ENCODE assay signal across 10 cellular contexts in the genomic region with DNA sequence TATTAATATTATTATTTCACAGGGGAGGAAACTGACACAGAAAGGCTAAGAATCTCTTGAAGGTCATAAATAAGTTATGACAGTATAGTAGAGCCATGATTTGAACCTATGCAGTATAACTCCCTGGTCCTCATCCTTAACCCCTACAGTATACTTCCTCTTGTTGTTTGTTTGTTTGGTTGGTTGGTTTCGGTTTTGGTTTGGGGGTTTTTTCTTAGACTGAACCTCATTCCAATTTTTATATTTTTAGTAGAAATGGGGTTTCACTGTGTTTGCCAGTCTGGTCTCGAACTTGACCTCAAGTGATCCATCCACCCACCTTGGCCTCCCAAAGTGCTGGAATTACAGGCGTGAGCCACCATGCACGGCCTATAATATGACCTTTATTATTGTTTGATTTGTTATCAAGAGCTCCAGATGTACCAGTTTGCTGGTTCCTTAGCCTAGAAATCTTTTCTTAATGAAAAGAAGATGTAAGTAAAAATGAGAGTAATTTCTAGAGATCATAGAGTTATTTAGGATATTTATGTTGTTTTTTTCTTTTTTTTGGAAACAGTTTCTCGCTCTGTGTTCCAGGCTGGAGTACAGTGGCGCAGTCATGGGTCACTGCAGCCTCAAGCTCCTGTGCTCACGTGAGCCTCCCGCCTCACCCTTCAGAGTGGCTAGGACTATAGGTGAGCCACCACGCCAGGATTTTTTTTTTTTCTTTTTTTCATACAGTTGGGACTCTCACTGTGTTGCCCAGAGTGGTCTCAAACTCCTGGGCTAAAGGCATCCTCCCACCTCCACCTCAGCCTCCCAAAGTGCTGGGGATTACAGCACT. TPM values are rescaled to one million over a fixed set of nuclear protein-coding genes. Genes with fewer than 3 reads are reported as not detected.
A peak's percentile ranks its signal among the peaks of the same experiment; 100 is the strongest.
DNase-seq lines count a peak whose midpoint lies in the region; ATAC-seq and TF ChIP-seq lines count a peak whose summit lies in the region.
"Had no signal": no experiment of that assay in that cellular context is flagged by ENCODE, and none has a peak within 500 bp of the region (broad histone marks: within the 10 kb centered on the region; RNA-seq: fewer than 3 reads in every experiment).

No MANE protein-coding gene starts in this region.

- no peaks in the 10 kb centered on the region for H3K36me3 Mint-ChIP-seq in CD4-positive, alpha-beta T cell (ENCODE audit: low read depth)
- peaks cover 4% of the 10 kb centered on the region; the same call in 1 of the 2 replicates for H3K36me3 Mint-ChIP-seq in HFFc6 (ENCODE audit: low read depth)
- H3K36me3 Mint-ChIP-seq in GM23338 (ENCODE audit: low read depth): no peaks in the 10 kb centered on the region

- H4K91ac ChIP-seq in mesenchymal stem cell (ENCODE audit: low read length): no peak overlapping the region

- CTCF ChIA-PET in CD4-positive, alpha-beta T cell (lab: Charles Lee): no interaction called here

- no peaks in the 10 kb centered on the region for H3K9me3 ChIP-seq in CD4-positive, alpha-beta T cell (ENCODE audit: control insufficient read depth, low read length)
- H3K9me3 ChIP-seq in adipocyte (ENCODE audit: control insufficient read depth, low read length) (no peaks in the 10 kb centered on the region), mesenchymal stem cell (ENCODE audit: control insufficient read depth, low read length) (no peaks in the 10 kb centered on the region)

- no peak overlapping the region for H3K27ac ChIP-seq in CD4-positive, alpha-beta T cell (ENCODE audit: low read depth, low read length)
- H3K27ac ChIP-seq in mesenchymal stem cell (ENCODE audit: low read length, poor library complexity, severe bottlenecking) (no peak overlapping the region), GM23338 (ENCODE audit: low read depth) (no peak overlapping the region)

- no peak for DNase-seq in CD4-positive, alpha-beta T cell
- DNase-seq in HFFc6 (no peak), adipocyte (ENCODE audit: low read depth) (no peak), mesenchymal stem cell (peak; percentile 47), NCI-H446 treated with DMSO at 0.1 percent for 48 hours (lab: John Stamatoyannopoulos, UW) (no peak), GM23338 (ENCODE audit: low spot score) (no peak)
- DNase-seq: nucleus accumbens; stimulated activated CD4-positive, alpha-beta T cell treated with anti-CD3 and anti-CD28 coated beads, Interleukin-2, amount 100 ng/mL, for 48 hours had no signal

- no peaks in the 10 kb centered on the region for H3K9me3 Mint-ChIP-seq in CD4-positive, alpha-beta T cell
- H3K9me3 Mint-ChIP-seq in HFFc6: no peaks in the 10 kb centered on the region
- H3K9me3 Mint-ChIP-seq in GM23338: no peaks in the 10 kb centered on the region

- WGBS in mesenchymal stem cell: 98% methylated on average over 8 of the region's 9 CpGs

- intact Hi-C loops in CD4-positive, alpha-beta T cell (cut with DNase I, micrococcal nuclease): no loop called here

- H3K4ac ChIP-seq in mesenchymal stem cell (ENCODE audit: low read depth in 1 of 2, low read length in 2 of 2): no peak overlapping the region

- no peak overlapping the region for H3K4me2 ChIP-seq in mesenchymal stem cell (ENCODE audit: low read length, poor library complexity, severe bottlenecking)
- no peak overlapping the region for H3K4me2 ChIP-seq in GM23338

- no peak for TF ChIP-seq CTCF in CD4-positive, alpha-beta T cell (IDR thresholded peaks at IDR 0.05)
- TF ChIP-seq CTCF in HFFc6 (IDR thresholded peaks at IDR 0.05) (no peak), GM23338 (conservative IDR thresholded peaks at IDR 0.05; ENCODE audit: low read depth in 2 of 2) (no peak)

- H3F3A ChIP-seq in GM23338 (replicated peaks; ENCODE audit: low read depth): no peaks in the 10 kb centered on the region

- peaks cover 8% of the 10 kb centered on the region for H3K4me1 Mint-ChIP-seq in CD4-positive, alpha-beta T cell (ENCODE audit: low read depth)
- H3K4me1 Mint-ChIP-seq in HFFc6 (ENCODE audit: low read depth) (peaks cover 45% of the 10 kb centered on the region), GM23338 (no peaks in the 10 kb centered on the region; the same call in 2 of the 3 replicates)

- H3K9me2 ChIP-seq in GM23338 (ENCODE audit: insufficient read depth): no peaks in the 10 kb centered on the region

- peak overlapping the region; percentile 27 for H3K27ac Mint-ChIP-seq in CD4-positive, alpha-beta T cell
- H3K27ac Mint-ChIP-seq in HFFc6: peak overlapping the region; percentile 59
- no peak overlapping the region for H3K27ac Mint-ChIP-seq in GM23338

- no peak overlapping the region for H3K14ac ChIP-seq in mesenchymal stem cell (ENCODE audit: low read length in 2 of 2)

- peak overlapping the region; percentile 34 for H2BK120ac ChIP-seq in mesenchymal stem cell (ENCODE audit: low read depth, low read length)

- H3K4me1 ChIP-seq in adipocyte (ENCODE audit: control insufficient read depth, insufficient read depth, low read length) (peaks cover 6% of the 10 kb centered on the region), mesenchymal stem cell (ENCODE audit: control insufficient read depth, insufficient read depth, low read depth, low read length) (no peaks in the 10 kb centered on the region), GM23338 (ENCODE audit: insufficient read depth) (no peaks in the 10 kb centered on the region)

- no peaks in the 10 kb centered on the region for H3K27me3 Mint-ChIP-seq in CD4-positive, alpha-beta T cell
- H3K27me3 Mint-ChIP-seq in HFFc6 (ENCODE audit: insufficient read depth) (peaks cover 1% of the 10 kb centered on the region; the same call in 1 of the 2 replicates), GM23338 (ENCODE audit: insufficient read depth, low read depth, poor library complexity) (no peaks in the 10 kb centered on the region)

- peak overlapping the region in 1 of 2 experiments; percentile 49 for H3K18ac ChIP-seq in mesenchymal stem cell (ENCODE audit: low read depth in 1 of 2, low read length in 2 of 2)

- POLR2A ChIA-PET in CD4-positive, alpha-beta T cell (lab: Charles Lee): no interaction called here

- no peak overlapping the region for H4K8ac ChIP-seq in mesenchymal stem cell (ENCODE audit: low read length)

- no peak for ATAC-seq in CD4-positive, alpha-beta T cell (ENCODE audit: poor library complexity)
- ATAC-seq in GM19035 (IDR thresholded peaks at IDR 0.05; ENCODE audit: unreplicated experiment): no peak
- no peak for ATAC-seq in GM21390 (IDR thresholded peaks at IDR 0.05; ENCODE audit: unreplicated experiment)
- no peak for ATAC-seq in GM23338

- peaks cover 96% of the 10 kb centered on the region for H3K79me2 ChIP-seq in GM23338 (replicated peaks; ENCODE audit: insufficient read depth)

- peak overlapping the region; percentile 62 for H3K4me3 Mint-ChIP-seq in CD4-positive, alpha-beta T cell
- H3K4me3 Mint-ChIP-seq in HFFc6: 0 out of 2 replicates have a peak overlapping the region, but pooled peaks have one; percentile 43
- no peak overlapping the region; the same call in 2 of the 3 replicates for H3K4me3 Mint-ChIP-seq in GM23338

- no peak overlapping the region for H2BK5ac ChIP-seq in mesenchymal stem cell (ENCODE audit: low read depth, low read length, poor library complexity, severe bottlenecking)

- H3K4me3 ChIP-seq in adipocyte (ENCODE audit: low read length) (peak overlapping the region; percentile 54), mesenchymal stem cell (ENCODE audit: insufficient read depth in 1 of 2, low read depth in 1 of 2, low read length in 2 of 2) (peak overlapping the region in 1 of 2 experiments; percentile 66), GM23338 (no peak overlapping the region)

- no peaks in the 10 kb centered on the region for H3K27me3 ChIP-seq in CD4-positive, alpha-beta T cell (ENCODE audit: control insufficient read depth, insufficient read depth, low read length)
- H3K27me3 ChIP-seq in adipocyte (replicated peaks; ENCODE audit: control insufficient read depth, insufficient read depth, low read length) (no peaks in the 10 kb centered on the region), mesenchymal stem cell (ENCODE audit: control insufficient read depth in 1 of 2, insufficient read depth in 1 of 2, low read length in 2 of 2) (no peaks in the 10 kb centered on the region), GM23338 (ENCODE audit: insufficient read depth) (no peaks in the 10 kb centered on the region)

- H2BK15ac ChIP-seq in mesenchymal stem cell (ENCODE audit: low read depth, poor library complexity, severe bottlenecking): no peak overlapping the region

- H3K23ac ChIP-seq in mesenchymal stem cell (ENCODE audit: low read length in 2 of 2): no peak overlapping the region

- no peak overlapping the region for H3K9ac ChIP-seq in adipocyte (ENCODE audit: low read length)
- H3K9ac ChIP-seq in mesenchymal stem cell (ENCODE audit: low read length): peak overlapping the region; percentile 70

- H2AK5ac ChIP-seq in mesenchymal stem cell (ENCODE audit: low read length, severe bottlenecking): peak overlapping the region; percentile 62

- H3K79me1 ChIP-seq in mesenchymal stem cell (replicated peaks; ENCODE audit: low read length, poor library complexity, severe bottlenecking): peaks cover 5% of the 10 kb centered on the region

- no peak overlapping the region for H2AFZ ChIP-seq in mesenchymal stem cell (ENCODE audit: low read depth, low read length)
- H2AFZ ChIP-seq in GM23338: no peak overlapping the region

- H2BK12ac ChIP-seq in mesenchymal stem cell (ENCODE audit: low read length in 2 of 2): no peak overlapping the region

- H4K20me1 ChIP-seq in GM23338 (replicated peaks; ENCODE audit: insufficient read depth): peaks cover 4% of the 10 kb centered on the region; the same call in 1 of the 2 replicates

- H3K36me3 ChIP-seq in adipocyte (ENCODE audit: control insufficient read depth, insufficient read depth, low read length, severe bottlenecking): no peaks in the 10 kb centered on the region
- H3K36me3 ChIP-seq in mesenchymal stem cell (ENCODE audit: control insufficient read depth in 1 of 2, insufficient read depth in 2 of 2, low read depth in 1 of 2, low read length in 2 of 2): no peaks in the 10 kb centered on the region
- H3K36me3 ChIP-seq in GM23338 (ENCODE audit: insufficient read depth): no peaks in the 10 kb centered on the region

RNA-seq across cellular contexts. Expression of gene PRR11, which starts 4.9 kb away (rescaled TPM):
- under 1 TPM; 0.69 to 0.92 TPM for total RNA-seq in CD4-positive, alpha-beta T cell
- 10 to 100 TPM; 30.8 to 78.9 (median 72.7) TPM for total RNA-seq in HFFc6 (2021; fragmentation: NEBNext Ultra II Directional; extraction: Animal tissue kit (Norgen Biotek cat#: 25700))
- polyA plus RNA-seq in mesenchymal stem cell (2013, experiment 1 of 2): 14.2 TPM
- polyA plus RNA-seq in mesenchymal stem cell (2013, experiment 2 of 2): 21.3 TPM
- total RNA-seq in GM23338 (2014; rRNA removed; shearing (Covaris generic)): 40.0 and 42.7 TPM in 2 replicates
- 50.0 and 55.9 TPM in 2 replicates for polyA plus RNA-seq in GM23338 (2016; fragmentation: Nextera tagmentation; extraction: Ambion mirVana)

RNA-seq across cellular contexts. Expression of gene SKA2, which starts 5.4 kb away (rescaled TPM):
- 1 to 10 TPM; 5.2 to 7.7 TPM for total RNA-seq in CD4-positive, alpha-beta T cell
- total RNA-seq in HFFc6 (2021; fragmentation: NEBNext Ultra II Directional; extraction: Animal tissue kit (Norgen Biotek cat#: 25700)): 100 to 1,000 TPM in 1 of 6 experiments, 10 to 100 TPM in 5; 65.4 to 102 (median 96.6) TPM
- polyA plus RNA-seq in mesenchymal stem cell (2013, experiment 1 of 2): 112 TPM
- polyA plus RNA-seq in mesenchymal stem cell (2013, experiment 2 of 2): 114 TPM
- 50.5 and 53.8 TPM in 2 replicates for total RNA-seq in GM23338 (2014; rRNA removed; shearing (Covaris generic))
- polyA plus RNA-seq in GM23338 (2016; fragmentation: Nextera tagmentation; extraction: Ambion mirVana): 125 and 140 TPM in 2 replicates

RNA-seq across cellular contexts. Expression of gene SMG8, which starts 49.4 kb away (rescaled TPM):
- 10 to 100 TPM; 15.3 to 16.8 TPM for total RNA-seq in CD4-positive, alpha-beta T cell
- 10 to 100 TPM; 15.6 to 22.2 (median 18.5) TPM for total RNA-seq in HFFc6 (2021; fragmentation: NEBNext Ultra II Directional; extraction: Animal tissue kit (Norgen Biotek cat#: 25700))
- polyA plus RNA-seq in mesenchymal stem cell (2013, experiment 1 of 2): 11.0 TPM
- polyA plus RNA-seq in mesenchymal stem cell (2013, experiment 2 of 2): 11.1 TPM
- 16.1 and 17.1 TPM in 2 replicates for total RNA-seq in GM23338 (2014; rRNA removed; shearing (Covaris generic))
- polyA plus RNA-seq in GM23338 (2016; fragmentation: Nextera tagmentation; extraction: Ambion mirVana): 3.9 and 6.7 TPM in 2 replicates

RNA-seq across cellular contexts. Expression of gene TRIM37, which starts 53.7 kb away (rescaled TPM):
- total RNA-seq in CD4-positive, alpha-beta T cell: 10 to 100 TPM; 16.8 to 18.0 TPM
- total RNA-seq in HFFc6 (2021; fragmentation: NEBNext Ultra II Directional; extraction: Animal tissue kit (Norgen Biotek cat#: 25700)): 10 to 100 TPM; 21.5 to 25.0 (median 23.7) TPM
- 19.3 TPM for polyA plus RNA-seq in mesenchymal stem cell (2013, experiment 1 of 2)
- polyA plus RNA-seq in mesenchymal stem cell (2013, experiment 2 of 2): 19.8 TPM
- total RNA-seq in GM23338 (2014; rRNA removed; shearing (Covaris generic)): 65.3 and 71.2 TPM in 2 replicates
- polyA plus RNA-seq in GM23338 (2016; fragmentation: Nextera tagmentation; extraction: Ambion mirVana): 47.6 and 61.1 TPM in 2 replicates

RNA-seq across cellular contexts. Expression of gene GDPD1, which starts 59.9 kb away (rescaled TPM):
- 1 to 10 TPM; 2.0 to 2.3 TPM for total RNA-seq in CD4-positive, alpha-beta T cell
- 1 to 10 TPM in 3 of 6 experiments, under 1 TPM in 3; 0.43 to 1.4 (median 1.1) TPM for total RNA-seq in HFFc6 (2021; fragmentation: NEBNext Ultra II Directional; extraction: Animal tissue kit (Norgen Biotek cat#: 25700))
- polyA plus RNA-seq in mesenchymal stem cell (2013, experiment 1 of 2): 2.2 TPM
- 2.3 TPM for polyA plus RNA-seq in mesenchymal stem cell (2013, experiment 2 of 2)
- total RNA-seq in GM23338 (2014; rRNA removed; shearing (Covaris generic)): 6.8 and 8.1 TPM in 2 replicates
- polyA plus RNA-seq in GM23338 (2016; fragmentation: Nextera tagmentation; extraction: Ambion mirVana): 5.8 and 7.8 TPM in 2 replicates

Comparison
In these comparisons a context has a peak if more than half of its experiments do, and no peak if none do; other contexts are left out.
1. RNA of gene PRR11, which starts 4.9 kb away (total RNA-seq): 30.8 to 78.9 TPM in HFFc6 and 40.0 to 42.7 TPM in GM23338; 0.69 to 0.92 TPM in CD4-positive, alpha-beta T cell; every median in the first group is over 10 times any median in the second.